25 cellular contexts compared by ENCODE assay signal in genomic region chr2:113118263-113118657, GRCh38. TPM values are rescaled to one million over a fixed set of nuclear protein-coding genes. Genes with fewer than 3 reads are reported as not detected.
DNase-seq lines count a peak whose midpoint lies in the region; FAIRE-seq and TF ChIP-seq lines count a peak whose summit lies in the region.
"Had no signal": no experiment of that assay in that cellular context is flagged by ENCODE, and none has a peak within 500 bp of the region (broad histone marks: within the 10 kb centered on the region; RNA-seq: fewer than 3 reads in every experiment).

No MANE protein-coding gene starts in this region.

- no peaks in the 10 kb centered on the region for H3K36me3 Mint-ChIP-seq in immature natural killer cell

- FAIRE-seq in frontal cortex (lab: Jason Lieb, UNC), result no peak
- FAIRE-seq: D721Med had no signal

- H3K4me3 ChIP-seq in epithelial cell of esophagus (ENCODE audit: low read length) (peak overlapping the region; percentile 55), neutrophil (ENCODE audit: low read depth in 1 of 2, low read length in 1 of 2) (no peak overlapping the region)
- H3K4me3 ChIP-seq: right lobe of liver, testis had no signal

- H3K27ac ChIP-seq in C4-2B (peak overlapping the region; percentile 55), RWPE1 (peak overlapping the region; percentile 71), neutrophil (peak overlapping the region; percentile 83)
- H3K27ac ChIP-seq: right lobe of liver, testis had no signal

- H3K27me3 Mint-ChIP-seq in immature natural killer cell (ENCODE audit: low read depth in 3 of 3), result peaks cover 2 to 3% (median 2%) of the 10 kb centered on the region in 3 donors

- H3K27me3 ChIP-seq in neutrophil, result no peaks in the 10 kb centered on the region
- H3K27me3 ChIP-seq: right lobe of liver, testis had no signal

- H3K9me3 Mint-ChIP-seq in immature natural killer cell, result no peaks in the 10 kb centered on the region
- H3K9me3 Mint-ChIP-seq: activated CD4-positive, alpha-beta T cell treated with anti-CD3 and anti-CD28 coated beads, Interleukin-2, amount 10 ng/mL, durations not matched to agents 24 days and 14 days had no signal

- peaks cover 13% of the 10 kb centered on the region in 2 donors for H3K4me1 Mint-ChIP-seq in immature natural killer cell

- no peak for DNase-seq in RWPE1 (ENCODE audit: low spot score)
- no peak for DNase-seq in epithelial cell of esophagus (ENCODE audit: low read depth)
- no peak for DNase-seq in frontal cortex (ENCODE audit: low spot score in 2 of 2)
- DNase-seq in SKM-1 treated with dmso at 0.1 percent for 144 hours (lab: John Stamatoyannopoulos, UW; ENCODE audit: unreplicated experiment), result no peak
- DNase-seq in effector CD4-positive, alpha-beta T cell, result no peak
- no peak for DNase-seq in immature natural killer cell
- DNase-seq: activated CD4-positive, alpha-beta T cell treated with anti-CD3 and anti-CD28 coated beads, Interleukin-2, amount 10 ng/mL, durations not matched to agents 24 days and 14 days; activated CD8-positive, alpha-beta memory T cell treated with anti-CD3 and anti-CD28 coated beads, Interleukin-2, amount 50 U/mL, for 4 hours; activated gamma-delta T cell treated with Interleukin-2 at 50 U/mL for 16 hours; C1 segment of cervical spinal cord; caudate nucleus; HCEC 1CT; head of caudate nucleus; left ventricle myocardium superior; NCI-H1092; NCI-H2029 treated with DMSO at 0.1 percent for 48 hours; right lobe of liver; testis had no signal

- CTCF ChIA-PET in RWPE1 (lab: Yijun Ruan, JAX), result interaction anchor here (0.6 to 1.4 kb wide), 2 partner anchors 19 to 261 kb away, joined by 3 to 7 read pairs; no protein-coding TSS in a partner anchor

- H3K36me3 ChIP-seq in neutrophil, result no peaks in the 10 kb centered on the region
- H3K36me3 ChIP-seq: right lobe of liver had no signal

- H3K4me1 ChIP-seq in neutrophil (ENCODE audit: control insufficient read depth in 1 of 2, insufficient read depth in 1 of 2, low read depth in 1 of 2, low read length in 1 of 2), result peaks cover 84 to 97% of the 10 kb centered on the region in 2 experiments
- H3K4me1 ChIP-seq: testis had no signal

- no peak for TF ChIP-seq CTCF in C4-2B (conservative IDR thresholded peaks at IDR 0.05)
- no peak for TF ChIP-seq CTCF in RWPE1 (conservative IDR thresholded peaks at IDR 0.05; ENCODE audit: low read depth)
- no peak for TF ChIP-seq CTCF in epithelial cell of esophagus (IDR thresholded peaks at IDR 0.05; ENCODE audit: insufficient read depth, low read depth, low read length, missing control alignments)
- TF ChIP-seq CTCF in neutrophil (IDR thresholded peaks at IDR 0.05), result no peak

- no peak overlapping the region for H3K27ac Mint-ChIP-seq in immature natural killer cell
- H3K27ac Mint-ChIP-seq: activated CD4-positive, alpha-beta T cell treated with anti-CD3 and anti-CD28 coated beads, Interleukin-2, amount 10 ng/mL, durations not matched to agents 24 days and 14 days had no signal

- no peak overlapping the region for H3K4me3 Mint-ChIP-seq in immature natural killer cell
- H3K4me3 Mint-ChIP-seq: activated CD4-positive, alpha-beta T cell treated with anti-CD3 and anti-CD28 coated beads, Interleukin-2, amount 10 ng/mL, durations not matched to agents 24 days and 14 days had no signal

- H3K9me3 ChIP-seq in neutrophil, result no peaks in the 10 kb centered on the region
- H3K9me3 ChIP-seq: right lobe of liver, testis had no signal

- POLR2A ChIA-PET in RWPE1 (lab: Yijun Ruan, JAX; ENCODE audit: low non-redundant PET), result no interaction called here

RNA-seq across cellular contexts. Expression of gene IL1RN, which starts 9.1 kb away (rescaled TPM):
- not detected for total RNA-seq in frontal cortex
- 1 to 10 TPM in 2 of 3 donors, under 1 TPM in 1; 0.44 to 2.3 (median 1.9) TPM for polyA plus RNA-seq in immature natural killer cell
- total RNA-seq: fibroblast of lung, LHCN-M2, NCI-H460 had no signal

RNA-seq across cellular contexts. Expression of gene IL1F10, which starts 50.5 kb away (rescaled TPM):
- not detected for total RNA-seq in frontal cortex
- polyA plus RNA-seq in immature natural killer cell, result not detected
- total RNA-seq: activated CD4-positive, alpha-beta T cell treated with anti-CD3 and anti-CD28 coated beads, Interleukin-2, amount 10 ng/mL, durations not matched to agents 24 days and 14 days; fibroblast of lung; left ventricle myocardium superior; LHCN-M2; NCI-H460; omental fat pad; right lobe of liver had no signal
- polyA plus RNA-seq: fibroblast of lung had no signal

RNA-seq across cellular contexts. Expression of gene PSD4, which starts 55.5 kb away (rescaled TPM):
- total RNA-seq in frontal cortex, result 3.3 TPM
- polyA plus RNA-seq in immature natural killer cell, result 10 to 100 TPM; 17.0 to 72.3 (median 20.6) TPM

RNA-seq across cellular contexts. Expression of gene IL36RN, which starts 59.3 kb away (rescaled TPM):
- total RNA-seq in frontal cortex, result not detected
- polyA plus RNA-seq in immature natural killer cell, result not detected
- total RNA-seq: activated CD4-positive, alpha-beta T cell treated with anti-CD3 and anti-CD28 coated beads, Interleukin-2, amount 10 ng/mL, durations not matched to agents 24 days and 14 days; fibroblast of lung; left ventricle myocardium superior; LHCN-M2; NCI-H460; omental fat pad; right lobe of liver; testis had no signal
- polyA plus RNA-seq: fibroblast of lung had no signal
